Comparison of ENCODE assay signal across 1 cellular context in genomic region chr5:77143998-77144836, GRCh38.
TF ChIP-seq lines count a peak whose summit lies in the region.

No MANE protein-coding gene starts in this region.

TF ChIP-seq in GM23338, 12 proteins besides CTCF, POLR2A, EP300 and RAD21 (continued from another document):
- TF ChIP-seq JUNB (IDR thresholded peaks at IDR 0.05; ENCODE audit: unreplicated experiment): no peak
- TF ChIP-seq CREB1 (CRISPR knock-in tag; IDR thresholded peaks at IDR 0.05; ENCODE audit: low read depth): no peak
- TF ChIP-seq STAT1 (IDR thresholded peaks at IDR 0.05; ENCODE audit: unreplicated experiment): no peak
- TF ChIP-seq EZH2phosphoT487 (IDR thresholded peaks at IDR 0.05; ENCODE audit: unreplicated experiment): no peak
- TF ChIP-seq, protein P1, sequence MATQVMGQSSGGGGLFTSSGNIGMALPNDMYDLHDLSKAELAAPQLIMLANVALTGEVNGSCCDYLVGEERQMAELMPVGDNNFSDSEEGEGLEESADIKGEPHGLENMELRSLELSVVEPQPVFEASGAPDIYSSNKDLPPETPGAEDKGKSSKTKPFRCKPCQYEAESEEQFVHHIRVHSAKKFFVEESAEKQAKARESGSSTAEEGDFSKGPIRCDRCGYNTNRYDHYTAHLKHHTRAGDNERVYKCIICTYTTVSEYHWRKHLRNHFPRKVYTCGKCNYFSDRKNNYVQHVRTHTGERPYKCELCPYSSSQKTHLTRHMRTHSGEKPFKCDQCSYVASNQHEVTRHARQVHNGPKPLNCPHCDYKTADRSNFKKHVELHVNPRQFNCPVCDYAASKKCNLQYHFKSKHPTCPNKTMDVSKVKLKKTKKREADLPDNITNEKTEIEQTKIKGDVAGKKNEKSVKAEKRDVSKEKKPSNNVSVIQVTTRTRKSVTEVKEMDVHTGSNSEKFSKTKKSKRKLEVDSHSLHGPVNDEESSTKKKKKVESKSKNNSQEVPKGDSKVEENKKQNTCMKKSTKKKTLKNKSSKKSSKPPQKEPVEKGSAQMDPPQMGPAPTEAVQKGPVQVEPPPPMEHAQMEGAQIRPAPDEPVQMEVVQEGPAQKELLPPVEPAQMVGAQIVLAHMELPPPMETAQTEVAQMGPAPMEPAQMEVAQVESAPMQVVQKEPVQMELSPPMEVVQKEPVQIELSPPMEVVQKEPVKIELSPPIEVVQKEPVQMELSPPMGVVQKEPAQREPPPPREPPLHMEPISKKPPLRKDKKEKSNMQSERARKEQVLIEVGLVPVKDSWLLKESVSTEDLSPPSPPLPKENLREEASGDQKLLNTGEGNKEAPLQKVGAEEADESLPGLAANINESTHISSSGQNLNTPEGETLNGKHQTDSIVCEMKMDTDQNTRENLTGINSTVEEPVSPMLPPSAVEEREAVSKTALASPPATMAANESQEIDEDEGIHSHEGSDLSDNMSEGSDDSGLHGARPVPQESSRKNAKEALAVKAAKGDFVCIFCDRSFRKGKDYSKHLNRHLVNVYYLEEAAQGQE (IDR thresholded peaks at IDR 0.05; ENCODE audit: unreplicated experiment): no peak
TF ChIP-seq in GM23338: peak in this region for 0.
